Comparison of ENCODE assay signal across 23 cellular contexts in the genomic region with DNA sequence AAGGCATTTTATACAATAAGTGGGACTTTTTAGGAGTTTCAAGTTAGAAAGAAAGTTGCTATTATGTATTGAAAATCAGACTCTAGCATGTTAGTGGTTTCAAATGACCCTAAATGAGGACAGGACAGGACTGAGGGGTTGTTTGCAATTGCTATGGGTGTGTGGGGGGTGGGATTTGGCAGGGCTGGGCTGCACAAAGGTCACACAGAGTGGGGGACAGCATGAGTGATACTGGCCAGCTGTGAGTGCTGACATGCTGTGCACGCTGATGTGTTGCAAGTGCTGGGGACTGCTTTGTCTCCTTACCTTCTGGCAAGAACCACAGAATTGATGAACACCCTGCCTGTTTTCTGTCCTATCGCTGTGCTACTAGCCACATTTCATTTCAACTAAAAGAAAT.
"Had no signal": no experiment of that assay in that cellular context is flagged by ENCODE, and none has a peak within 500 bp of the region (broad histone marks: within the 10 kb centered on the region; RNA-seq: fewer than 3 reads in every experiment).

No MANE protein-coding gene starts in this region.

- H3K4me1 ChIP-seq: SJSA1 had no signal

- H3K27me3 ChIP-seq: SJSA1 had no signal

- H3K9me3 ChIP-seq: SJSA1 had no signal

- H3K4me3 ChIP-seq: SJSA1, SK-N-MC had no signal

- ATAC-seq: Panc1, PC-3 had no signal

- DNase-seq: IMR-90; Karpas-422; KG1; MM.1S; NCI-H1092 treated with DMSO at 0.1 percent for 48 hours; NCI-H1436; NCI-H187; NCI-H2029; NCI-H2081 treated with DMSO at 0.1 percent for 48 hours; NCI-H2171; NCI-H226; NCI-H446; NCI-H510A; NCI-H524 treated with DMSO at 0.1 percent for 48 hours; NCI-H69; NCI-H774; NK-92 treated with Interleukin-12 subunit alpha and Interleukin-12 subunit beta, amount 100 ng/mL, for 24 hours; PC-3; SIG-M5 had no signal

- H3K27ac ChIP-seq: RWPE1, SJSA1, SK-N-MC had no signal
